ENCODE assay signal across 13 cellular contexts in the genomic region with DNA sequence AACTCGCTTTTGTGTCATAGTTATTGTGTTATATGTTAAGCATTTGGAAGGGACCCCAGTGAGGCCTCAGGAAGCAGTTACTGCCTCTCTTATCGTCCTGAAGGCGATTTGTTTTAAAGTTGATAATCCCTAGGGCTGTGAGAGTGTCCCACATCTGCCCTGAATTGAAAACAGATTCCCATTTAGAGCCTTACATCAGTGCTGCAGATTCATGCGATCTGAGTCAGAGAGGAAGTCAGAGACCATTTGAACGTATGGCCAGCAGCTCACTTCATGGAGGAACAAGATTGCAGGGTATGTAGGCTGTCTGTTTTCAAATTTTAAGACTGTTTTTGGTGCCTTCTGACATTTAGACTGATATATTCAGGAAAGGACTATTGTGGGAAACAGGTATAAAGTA.
DNase-seq lines count a peak whose midpoint lies in the region; ATAC-seq and TF ChIP-seq lines count a peak whose summit lies in the region.
"Had no signal": no experiment of that assay in that cellular context is flagged by ENCODE, and none has a peak within 500 bp of the region (broad histone marks: within the 10 kb centered on the region; RNA-seq: fewer than 3 reads in every experiment).

No MANE protein-coding gene starts in this region.

- H3K9me3 Mint-ChIP-seq in endothelial cell (ENCODE audit: unreplicated experiment) = no peaks in the 10 kb centered on the region
- no peaks in the 10 kb centered on the region for H3K9me3 Mint-ChIP-seq in mesothelial cell of epicardium

- H3K27me3 Mint-ChIP-seq in endothelial cell (ENCODE audit: unreplicated experiment) (no peaks in the 10 kb centered on the region), mesothelial cell of epicardium (ENCODE audit: low read depth) (peaks cover 7% of the 10 kb centered on the region)

- TF ChIP-seq CTCF in endothelial cell (IDR thresholded peaks at IDR 0.05; ENCODE audit: unreplicated experiment) = no peak
- no peak for TF ChIP-seq CTCF in mesothelial cell of epicardium (IDR thresholded peaks at IDR 0.05; ENCODE audit: unreplicated experiment)

- no peak overlapping the region for H3K4me3 Mint-ChIP-seq in endothelial cell (ENCODE audit: unreplicated experiment)
- peak overlapping the region; percentile 37 for H3K4me3 Mint-ChIP-seq in mesothelial cell of epicardium
- H3K4me3 Mint-ChIP-seq: activated CD8-positive, alpha-beta memory T cell treated with anti-CD3 and anti-CD28 coated beads, Interleukin-2, amount 10 ng/mL, durations not matched to agents 7 days and 5 days had no signal

- ATAC-seq in GM19467 (IDR thresholded peaks at IDR 0.05; ENCODE audit: unreplicated experiment) (no peak), GM19035 (IDR thresholded peaks at IDR 0.05; ENCODE audit: unreplicated experiment) (no peak)
- ATAC-seq: activated CD8-positive, alpha-beta memory T cell treated with anti-CD3 and anti-CD28 coated beads, Interleukin-2, amount 10 ng/mL, durations not matched to agents 7 days and 5 days; GM12878; left lung had no signal

- H3K4me1 Mint-ChIP-seq in endothelial cell (ENCODE audit: unreplicated experiment) = peaks cover 10% of the 10 kb centered on the region
- H3K4me1 Mint-ChIP-seq in mesothelial cell of epicardium = peaks cover 12% of the 10 kb centered on the region
- H3K4me1 Mint-ChIP-seq: activated CD8-positive, alpha-beta memory T cell treated with anti-CD3 and anti-CD28 coated beads, Interleukin-2, amount 10 ng/mL, durations not matched to agents 7 days and 5 days had no signal

- DNase-seq in AG08396 (ENCODE audit: low spot score) = peak; percentile 69
- DNase-seq in MV-4-11 (lab: John Stamatoyannopoulos, UW) = peak; percentile 19
- no peak for DNase-seq in endothelial cell (ENCODE audit: low spot score)
- DNase-seq in mesothelial cell of epicardium (ENCODE audit: low spot score in 2 of 2, unreplicated experiment in 2 of 2) = no peak
- DNase-seq in GDM1 (lab: John Stamatoyannopoulos, UW) = no peak
- DNase-seq in activated CD4-positive, alpha-beta T cell treated with anti-CD3 and anti-CD28 coated beads, Interleukin-2, amount 50 U/mL, for 4 hours = no peak
- DNase-seq: activated CD8-positive, alpha-beta memory T cell treated with anti-CD3 and anti-CD28 coated beads, Interleukin-2, amount 10 ng/mL, durations not matched to agents 7 days and 5 days; C1 segment of cervical spinal cord; left lung; NCI-H2081 had no signal

- H3K27ac Mint-ChIP-seq in endothelial cell (ENCODE audit: unreplicated experiment) (peak overlapping the region; percentile 53), mesothelial cell of epicardium (peak overlapping the region; percentile 66)
- H3K27ac Mint-ChIP-seq: activated CD8-positive, alpha-beta memory T cell treated with anti-CD3 and anti-CD28 coated beads, Interleukin-2, amount 10 ng/mL, durations not matched to agents 7 days and 5 days had no signal

- H3K36me3 Mint-ChIP-seq in endothelial cell (ENCODE audit: low read depth, unreplicated experiment) = no peaks in the 10 kb centered on the region
- H3K36me3 Mint-ChIP-seq in mesothelial cell of epicardium = no peaks in the 10 kb centered on the region
- H3K36me3 Mint-ChIP-seq: activated CD8-positive, alpha-beta memory T cell treated with anti-CD3 and anti-CD28 coated beads, Interleukin-2, amount 10 ng/mL, durations not matched to agents 7 days and 5 days had no signal

Comparison
In these comparisons a context has a peak if more than half of its experiments do, and no peak if none do; other contexts are left out.
1. DNase-seq: peak in AG08396 (single experiment) and MV-4-11 (single experiment); none in endothelial cell (single experiment), mesothelial cell of epicardium (0 of 2), GDM1 (single experiment) and activated CD4-positive, alpha-beta T cell treated with anti-CD3 and anti-CD28 coated beads, Interleukin-2, amount 50 U/mL, for 4 hours (0 of 2).